ENCODE assay signal across 17 cellular contexts in genomic region chr10:33086100-33086499, GRCh38.
DNase-seq lines count a peak whose midpoint lies in the region; ATAC-seq and TF ChIP-seq lines count a peak whose summit lies in the region.
"Had no signal": no experiment of that assay in that cellular context is flagged by ENCODE, and none has a peak within 500 bp of the region (broad histone marks: within the 10 kb centered on the region; RNA-seq: fewer than 3 reads in every experiment).

No MANE protein-coding gene starts in this region.

- peaks cover 4% of the 10 kb centered on the region for H3K9me3 Mint-ChIP-seq in progenitor cell of endocrine pancreas (ENCODE audit: low read depth)

- DNase-seq in T-helper 17 cell (no peak), body of pancreas (peak; percentile 16 to 39 (median 26)), progenitor cell of endocrine pancreas (ENCODE audit: low spot score, unreplicated experiment) (no peak), kidney glomerular epithelial cell (lab: John Stamatoyannopoulos, UW) (no peak), 8988T (no peak), activated T-cell treated with anti-CD3 and anti-CD28 coated beads for 4 hours (no peak)
- DNase-seq: CD4-positive, CD25-positive, alpha-beta regulatory T cell; CD8-positive, alpha-beta memory T cell; DMS 273 treated with DMSO at 0.1 percent for 48 hours; DMS79; GF-D8; GM23248; H7; HCEC 1CT had no signal

- no peak for TF ChIP-seq POLR2A in body of pancreas (IDR thresholded peaks at IDR 0.05)

- H3K36me3 Mint-ChIP-seq in T-helper 17 cell (ENCODE audit: low read depth) (peaks cover 9% of the 10 kb centered on the region), progenitor cell of endocrine pancreas (ENCODE audit: insufficient read depth) (no peaks in the 10 kb centered on the region)

- no peak for ATAC-seq in T-helper 17 cell
- peak; percentile 76 for ATAC-seq in body of pancreas

- peak overlapping the region in 1 of 4 donors; percentile 5 for H3K27ac ChIP-seq in body of pancreas
- H3K27ac ChIP-seq: BLaER1, C4-2B, GM23248 had no signal

- H3K27me3 Mint-ChIP-seq in T-helper 17 cell (no peaks in the 10 kb centered on the region), progenitor cell of endocrine pancreas (no peaks in the 10 kb centered on the region)
- H3K27me3 Mint-ChIP-seq: B cell; CD4-positive, CD25-positive, alpha-beta regulatory T cell had no signal

- intact Hi-C loops in body of pancreas (cut with DNase I), result no loop called here

- no peaks in the 10 kb centered on the region for H3K36me3 ChIP-seq in body of pancreas (replicated peaks in 1 of 2; ENCODE audit: insufficient read depth in 1 of 2, low read depth in 2 of 2)
- H3K36me3 ChIP-seq: BLaER1 had no signal

- H3K9me3 ChIP-seq in T-helper 17 cell (ENCODE audit: control insufficient read depth, low read length, poor library complexity, severe bottlenecking) (peaks cover 22% of the 10 kb centered on the region), body of pancreas (no peaks in the 10 kb centered on the region)

- H3K27ac Mint-ChIP-seq in T-helper 17 cell (peak overlapping the region; percentile 64), progenitor cell of endocrine pancreas (peak overlapping the region; percentile 23)
- H3K27ac Mint-ChIP-seq: B cell had no signal

- WGBS in body of pancreas, 2 donors, result 45 to 52% methylated on average over 5 of the region's 5 CpGs

- no peaks in the 10 kb centered on the region for H3K4me1 ChIP-seq in body of pancreas

- H3K4me3 Mint-ChIP-seq in T-helper 17 cell (no peak overlapping the region), progenitor cell of endocrine pancreas (ENCODE audit: low read depth) (no peak overlapping the region)
- H3K4me3 Mint-ChIP-seq: B cell had no signal

- H3K27me3 ChIP-seq in body of pancreas, result no peaks in the 10 kb centered on the region
- H3K27me3 ChIP-seq: BLaER1 had no signal

- TF ChIP-seq CTCF in body of pancreas (IDR thresholded peaks at IDR 0.05) (no peak), progenitor cell of endocrine pancreas (IDR thresholded peaks at IDR 0.05; ENCODE audit: unreplicated experiment) (no peak)

- no peak overlapping the region for H3K4me3 ChIP-seq in body of pancreas
- H3K4me3 ChIP-seq: BLaER1, GM23248 had no signal

- peaks cover 12% of the 10 kb centered on the region for H3K4me1 Mint-ChIP-seq in T-helper 17 cell
- peaks cover 16% of the 10 kb centered on the region for H3K4me1 Mint-ChIP-seq in progenitor cell of endocrine pancreas (ENCODE audit: low read depth)

Comparison
In these comparisons a context has a peak if more than half of its experiments do, and no peak if none do; other contexts are left out.
1. DNase-seq: peak in body of pancreas (4 of 4); none in T-helper 17 cell (0 of 3), progenitor cell of endocrine pancreas (single experiment), kidney glomerular epithelial cell (single experiment), 8988T (single experiment) and activated T-cell treated with anti-CD3 and anti-CD28 coated beads for 4 hours (single experiment).